ENCODE assay signal across 8 cellular contexts in genomic region chr19:460877-461609, GRCh38. TPM values are rescaled to one million over a fixed set of nuclear protein-coding genes. Genes with fewer than 3 reads are reported as not detected.
DNase-seq lines count a peak whose midpoint lies in the region; ATAC-seq, FAIRE-seq and TF ChIP-seq lines count a peak whose summit lies in the region.

TSS of gene SHC2 (minus strand) at chr19:461033. CDS start at chr19:460996, 37 bp downstream.

- peak within 1 kb of the TSS; percentile 76 for H3K4me2 ChIP-seq in K562 (ENCODE audit: insufficient read depth, low read length)

- TF ChIP-seq RAD21 in K562 (CRISPR knock-in tag; conservative IDR thresholded peaks at IDR 0.05 in 1 of 2, IDR thresholded peaks at IDR 0.05 in 1 of 2): no peak

- peaks cover 0 to 19% of the 10 kb centered on the region in 2 experiments; a peak in 2 of 5 replicates for H3K27me3 ChIP-seq in K562 (ENCODE audit: control insufficient read depth in 2 of 2, insufficient read depth in 2 of 2, low read length in 2 of 2)
- no peaks in the 10 kb centered on the region for H3K27me3 ChIP-seq in layer of hippocampus (ENCODE audit: control insufficient read depth, insufficient read depth, low read length)
- H3K27me3 ChIP-seq in subcutaneous abdominal adipose tissue (ENCODE audit: control insufficient read depth in 5 of 5, insufficient read depth in 4 of 5, low read length in 5 of 5): peaks cover 0 to 11% (median 4%) of the 10 kb centered on the region in 5 donors

- H3K4me1 ChIP-seq in K562 (replicated peaks in 1 of 2; ENCODE audit: control insufficient read depth in 2 of 2, insufficient read depth in 2 of 2, low read length in 2 of 2) (peaks cover 5 to 40% of the 10 kb centered on the region in 2 experiments; a peak in 4 of 5 replicates), subcutaneous abdominal adipose tissue (ENCODE audit: control insufficient read depth in 5 of 5, insufficient read depth in 5 of 5, low read length in 5 of 5) (peaks cover 0 to 22% (median 13%) of the 10 kb centered on the region in 5 donors)

- no peaks in the 10 kb centered on the region for H3K9me1 ChIP-seq in K562 (ENCODE audit: control insufficient read depth, insufficient read depth, low read length)

- POLR2A ChIA-PET in K562 (lab: Yijun Ruan, JAX): interaction anchor here (0.6 kb wide), 3 partner anchors 34 to 151 kb away, joined by 3 to 4 read pairs (median 3); no protein-coding TSS in a partner anchor

- H3K27ac ChIP-seq in K562 (ENCODE audit: extremely low read depth, low read depth, low read length) (peak within 1 kb of the TSS; percentile 2; the same call in 1 of the 3 replicates), layer of hippocampus (ENCODE audit: low read depth, low read length) (peak within 1 kb of the TSS; percentile 82), subcutaneous abdominal adipose tissue (ENCODE audit: low read depth, low read length) (peak within 1 kb of the TSS; percentile 41)

- H3K79me2 ChIP-seq in K562 (ENCODE audit: control insufficient read depth, insufficient read depth, low read length): no peaks in the 10 kb centered on the region

- H3K36me3 ChIP-seq in K562 (ENCODE audit: control insufficient read depth, insufficient read depth, low read length) (no peaks in the 10 kb centered on the region), subcutaneous abdominal adipose tissue (ENCODE audit: control insufficient read depth in 5 of 5, insufficient read depth in 5 of 5, low read length in 5 of 5) (no peaks in the 10 kb centered on the region)

- no peak for ATAC-seq in K562

- H3K9me3 ChIP-seq in K562 (replicated peaks; ENCODE audit: control insufficient read depth, insufficient read depth, low read depth, low read length) (no peaks in the 10 kb centered on the region; the same call in 1 of the 2 replicates), subcutaneous abdominal adipose tissue (ENCODE audit: control insufficient read depth in 5 of 5, low read length in 5 of 5) (no peaks in the 10 kb centered on the region)

- no peak for FAIRE-seq in K562 (lab: Jason Lieb, UNC)

- CTCF ChIA-PET in K562 (lab: Yijun Ruan, JAX; ENCODE audit: low intra/inter-chr PET ratio): no interaction called here

- in situ Hi-C loops in K562 (cut with MboI): no loop called here

- no peak for TF ChIP-seq CTCF in K562 (IDR thresholded peaks at IDR 0.05 in 2 of 3, conservative IDR thresholded peaks at IDR 0.05 in 1 of 3; ENCODE audit: insufficient read depth in 2 of 3, low read depth in 1 of 3, low read length in 3 of 3)

- no peak for TF ChIP-seq EP300 in K562 (IDR thresholded peaks at IDR 0.05; ENCODE audit: low read length)

- H2AFZ ChIP-seq in K562 (ENCODE audit: low read depth, low read length): peak within 1 kb of the TSS; percentile 72

- DNase-seq in NCI-H345 (lab: John Stamatoyannopoulos, UW) (peak; percentile 75), NCI-H345 treated with DMSO at 0.1 percent for 48 hours (lab: John Stamatoyannopoulos, UW; ENCODE audit: unreplicated experiment) (no peak), K562 (ENCODE audit: extremely low read depth in 1 of 4, low spot score in 3 of 4) (peak in 3 of 4 experiments; percentile 42 to 72 (median 68)), LoVo (ENCODE audit: low spot score) (no peak), AG08396 (ENCODE audit: low spot score) (no peak)
- no peak for DNase-seq in effector CD8-positive, alpha-beta T cell (lab: John Stamatoyannopoulos, UW)

- intact Hi-C loops in K562 (cut with micrococcal nuclease): no loop called here

- H3K9ac ChIP-seq in K562 (ENCODE audit: insufficient read depth in 1 of 2, low read depth in 2 of 2, low read length in 2 of 2): peak within 1 kb of the TSS; percentile 59 to 84; a peak in 3 of 4 replicates
- H3K9ac ChIP-seq in subcutaneous abdominal adipose tissue (ENCODE audit: low read length in 5 of 5): peak within 1 kb of the TSS in 4 of 5 donors; percentile 69 to 79 (median 74)

- no peak for TF ChIP-seq POLR2A in K562 (conservative IDR thresholded peaks at IDR 0.05)

- no peaks in the 10 kb centered on the region for H4K20me1 ChIP-seq in K562 (replicated peaks; ENCODE audit: control insufficient read depth, insufficient read depth, low read length)

- BruUV-seq in K562 (replicated peaks; lab: Mats Ljungman, UMichigan): no TSS peak

- WGBS in K562 (ENCODE audit: insufficient coverage, low coverage, missing lambda C conversion rate): 0% methylated on average over 8 of the region's 77 CpGs

- peak within 1 kb of the TSS; percentile 36 for H3K4me3 ChIP-seq in K562
- H3K4me3 ChIP-seq in subcutaneous abdominal adipose tissue (ENCODE audit: low read depth in 1 of 5, low read length in 5 of 5): peak within 1 kb of the TSS; percentile 70 to 86 (median 75)

TF ChIP-seq in K562, 482 proteins besides CTCF, POLR2A, EP300 and RAD21 (continues in another document):
- TF ChIP-seq ELF4 (CRISPR knock-in tag; IDR thresholded peaks at IDR 0.05): no peak
- peak in 1 of 2 experiments; percentile 18; a peak in 1 of 4 replicates for TF ChIP-seq NONO (IDR thresholded peaks at IDR 0.05; ENCODE audit: low read depth in 2 of 2, low read length in 1 of 2)
- peak; percentile 92 for TF ChIP-seq ZBTB7A (IDR thresholded peaks at IDR 0.05; ENCODE audit: borderline replicate concordance, control insufficient read depth, low read depth, low read length)
- peak; percentile 58; the same call in 1 of the 2 replicates for TF ChIP-seq ATF2 (CRISPR knock-in tag; IDR thresholded peaks at IDR 0.05)
- TF ChIP-seq MTA3 (IDR thresholded peaks at IDR 0.05; ENCODE audit: borderline replicate concordance): no peak
- peak in 1 of 3 experiments; percentile 41 for TF ChIP-seq YY1 (IDR thresholded peaks at IDR 0.05; ENCODE audit: borderline replicate concordance in 1 of 3, control insufficient read depth in 1 of 3, extremely low read depth in 1 of 3, insufficient read depth in 3 of 3, insufficient read length in 1 of 3, insufficient replicate concordance in 2 of 3, low read depth in 1 of 3, low read length in 2 of 3)
- peak; percentile 35; the same call in 1 of the 2 replicates for TF ChIP-seq ATF3 (IDR thresholded peaks at IDR 0.05)
- TF ChIP-seq ATF3 (CRISPR knock-in tag; conservative IDR thresholded peaks at IDR 0.05): no peak
- TF ChIP-seq ZFX (CRISPR knock-in tag; IDR thresholded peaks at IDR 0.05): peak; percentile 1; the same call in 1 of the 2 replicates
- peak; percentile 41; the same call in 1 of the 2 replicates for TF ChIP-seq PHF8 (IDR thresholded peaks at IDR 0.05; ENCODE audit: borderline replicate concordance, low read length)
- TF ChIP-seq NRF1 (conservative IDR thresholded peaks at IDR 0.05 in 1 of 2, IDR thresholded peaks at IDR 0.05 in 1 of 2): peak; percentile 41 to 50; a peak in 2 of 4 replicates
- 0 out of 2 replicates have a peak, but pooled peaks have one; percentile 1 for TF ChIP-seq SP1 (CRISPR knock-in tag; IDR thresholded peaks at IDR 0.05)
- 0 out of 2 replicates have a peak, but pooled peaks have one; percentile 38 for TF ChIP-seq BCOR (IDR thresholded peaks at IDR 0.05)
- TF ChIP-seq FOXA3 (CRISPR knock-in tag; conservative IDR thresholded peaks at IDR 0.05 in 1 of 2, IDR thresholded peaks at IDR 0.05 in 1 of 2): no peak
- TF ChIP-seq ARID2 (IDR thresholded peaks at IDR 0.05): no peak
- TF ChIP-seq PCBP1 (IDR thresholded peaks at IDR 0.05; ENCODE audit: low read depth, low read length, poor library complexity, severe bottlenecking): peak; percentile 17

RNA-seq across cellular contexts. Expression of gene SHC2, which starts in this region (rescaled TPM):
- 0.86 and 2.4 TPM in 2 replicates for total RNA-seq in K562 (2011; cell fraction: chromatin; rRNA removed; ENCODE audit: low replicate concordance)
- total RNA-seq in K562 (2011; cell fraction: nucleolus; rRNA removed): 1.1 and 1.3 TPM in 2 replicates
- total RNA-seq in K562 (2011; cell fraction: nucleoplasm; rRNA removed): 0.88 and 1.6 TPM in 2 replicates
- 0.14 TPM in 1 of 2 replicates, not detected in the other for total RNA-seq in K562 (2014; rRNA removed)
- not detected in 2 replicates for total RNA-seq in K562 (2014; rRNA removed; fragmentation: Illumina TruSeq; extraction: Trizol)
- not detected in 2 replicates for total RNA-seq in K562 (2015; rRNA removed; fragmentation: Illumina TruSeq; extraction: Trizol)
- total RNA-seq in K562 (2021): 0.16 and 0.20 TPM in 2 replicates
- 0.36 and 1.3 TPM in 2 replicates for polyA plus RNA-seq in K562 (2011; rRNA removed)
- polyA plus RNA-seq in K562 (2011; cell fraction: cytosol; rRNA removed): 0.49 and 0.64 TPM in 2 replicates
- 7.4 and 7.9 TPM in 2 replicates for polyA plus RNA-seq in K562 (2011; cell fraction: nucleus; rRNA removed)
- polyA plus RNA-seq in K562 (2012): 0.16 and 2.0 TPM in 2 replicates
- polyA plus RNA-seq in K562 (2014; fragmentation: Illumina TruSeq; extraction: Trizol): not detected in 2 replicates
- polyA plus RNA-seq in K562 (2014; fragmentation: Nextera tagmentation; extraction: Ambion mirVana): not detected
- polyA plus RNA-seq in K562 (2014; rRNA removed): 0.15 TPM in 1 of 2 replicates, not detected in the other
- polyA minus RNA-seq in K562 (2011; rRNA and poly(A)+ RNA removed): 0.36 and 0.53 TPM in 2 replicates
- polyA minus RNA-seq in K562 (2011; cell fraction: cytosol; rRNA and poly(A)+ RNA removed): 0.55 and 0.76 TPM in 2 replicates
- polyA minus RNA-seq in K562 (2011; cell fraction: nucleus; rRNA and poly(A)+ RNA removed): 0.89 and 0.94 TPM in 2 replicates

Comparison
In these comparisons a context has a peak if more than half of its experiments do, and no peak if none do; other contexts are left out.
1. DNase-seq: peak in NCI-H345 (single experiment) and K562 (3 of 4); none in NCI-H345 treated with DMSO at 0.1 percent for 48 hours (single experiment), LoVo (single experiment), AG08396 (single experiment) and effector CD8-positive, alpha-beta T cell (single experiment).
2. H3K27ac ChIP-seq: peak in every context shown above with its lines; median percentile 82 in layer of hippocampus; 41 in subcutaneous abdominal adipose tissue; 2 in K562.